ENCODE assay signal across 20 cellular contexts in the genomic region with DNA sequence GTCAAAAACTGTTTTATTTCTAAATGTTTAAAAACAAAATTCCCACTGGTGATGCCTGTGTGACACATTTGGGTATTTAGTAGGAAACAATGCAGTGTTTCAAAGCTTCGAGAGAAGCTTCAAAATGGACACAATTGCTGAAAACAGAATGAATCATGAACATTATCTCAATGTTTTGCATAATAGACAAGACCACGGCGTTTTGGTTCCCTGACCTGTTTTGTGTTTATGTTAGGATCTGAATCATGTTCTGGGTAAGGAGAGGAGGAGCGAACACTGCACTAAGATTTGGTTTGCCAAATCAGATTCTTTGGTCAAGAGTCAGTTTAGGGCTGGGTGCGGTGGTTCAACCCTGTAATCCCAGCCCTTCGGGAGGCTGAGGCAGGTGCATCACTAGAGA. TPM values are rescaled to one million over a fixed set of nuclear protein-coding genes. Genes with fewer than 3 reads are reported as not detected.
DNase-seq lines count a peak whose midpoint lies in the region; ATAC-seq, FAIRE-seq and TF ChIP-seq lines count a peak whose summit lies in the region.
"Had no signal": no experiment of that assay in that cellular context is flagged by ENCODE, and none has a peak within 500 bp of the region (broad histone marks: within the 10 kb centered on the region; RNA-seq: fewer than 3 reads in every experiment).

No MANE protein-coding gene starts in this region.

- no peaks in the 10 kb centered on the region for H3K4me1 ChIP-seq in H9 (ENCODE audit: insufficient read depth, low read length)
- H3K4me1 ChIP-seq: Caco-2, left ventricle myocardium inferior, right lobe of liver had no signal

- H3T11ph ChIP-seq in H9 (ENCODE audit: low read length): no peak overlapping the region

- no peak overlapping the region for H3K56ac ChIP-seq in H9 (ENCODE audit: insufficient read length, low read depth, low read length)

- no peaks in the 10 kb centered on the region for H3K79me2 ChIP-seq in H9 (ENCODE audit: insufficient read depth, low read length)
- H3K79me2 ChIP-seq: hepatocyte had no signal

- H3K27me3 ChIP-seq in bronchial epithelial cell (ENCODE audit: control insufficient read depth, insufficient read depth, low read length) (no peaks in the 10 kb centered on the region), H9 (ENCODE audit: insufficient read depth, low read length) (no peaks in the 10 kb centered on the region)
- H3K27me3 ChIP-seq: hepatocyte, right lobe of liver had no signal

- H4K91ac ChIP-seq in H9 (ENCODE audit: insufficient read length, low read depth, low read length): no peak overlapping the region

- no peak for DNase-seq in activated T-cell treated with anti-CD3 and anti-CD28 coated beads, Interleukin-2, amount 50 U/mL, for 72 hours
- DNase-seq in activated T-cell treated with anti-CD3 and anti-CD28 coated beads, Interleukin-2, amount 50 U/mL, for 1 hour: no peak
- DNase-seq in bronchial epithelial cell (ENCODE audit: low read depth) (peak; percentile 79), hepatic stellate cell (ENCODE audit: low spot score) (peak; percentile 17), NCI-H526 (lab: John Stamatoyannopoulos, UW) (no peak), NCI-H1048 (lab: John Stamatoyannopoulos, UW) (no peak), H9 (no peak)
- no peak for DNase-seq in central memory CD4-positive, alpha-beta T cell
- DNase-seq: activated CD4-positive, alpha-beta memory T cell treated with anti-CD3 and anti-CD28 coated beads, Interleukin-2, amount 10 ng/mL, durations not matched to agents 7 days and 5 days; Caco-2; effector CD8-positive, alpha-beta T cell; left ventricle myocardium inferior; nephron progenitor cell; NK-92 treated with Interleukin-12 subunit alpha and Interleukin-12 subunit beta, amount 100 ng/mL, for 24 hours; right lobe of liver; SHP77 treated with DMSO at 0.1 percent for 48 hours had no signal

- no peaks in the 10 kb centered on the region for H3K9me3 Mint-ChIP-seq in activated T-cell treated with anti-CD3 and anti-CD28 coated beads, Interleukin-2, amount 50 U/mL, for 72 hours
- H3K9me3 Mint-ChIP-seq in H9: no peaks in the 10 kb centered on the region
- H3K9me3 Mint-ChIP-seq: activated CD4-positive, alpha-beta memory T cell treated with anti-CD3 and anti-CD28 coated beads, Interleukin-2, amount 10 ng/mL, durations not matched to agents 7 days and 5 days; activated T-helper 17 cell treated with anti-CD3 and anti-CD28 coated beads, Interleukin-2, amount 50 U/mL, for 72 hours; nephron progenitor cell; stimulated activated naive CD8-positive, alpha-beta T cell treated with anti-CD3 and anti-CD28 coated beads, Interleukin-15, Interleukin-2, amounts not matched to agents 100 ng/mL and 50 ng/mL, for 24 hours had no signal

- no peak overlapping the region for H3K4me3 Mint-ChIP-seq in activated T-cell treated with anti-CD3 and anti-CD28 coated beads, Interleukin-2, amount 50 U/mL, for 72 hours
- no peak overlapping the region for H3K4me3 Mint-ChIP-seq in H9
- H3K4me3 Mint-ChIP-seq: activated CD4-positive, alpha-beta memory T cell treated with anti-CD3 and anti-CD28 coated beads, Interleukin-2, amount 10 ng/mL, durations not matched to agents 7 days and 5 days; activated T-helper 17 cell treated with anti-CD3 and anti-CD28 coated beads, Interleukin-2, amount 50 U/mL, for 72 hours; nephron progenitor cell; stimulated activated naive CD8-positive, alpha-beta T cell treated with anti-CD3 and anti-CD28 coated beads, Interleukin-15, Interleukin-2, amounts not matched to agents 100 ng/mL and 50 ng/mL, for 24 hours had no signal

- WGBS in H9 (ENCODE audit: extremely low coverage, insufficient read length, low lambda C conversion rate): no CpG with 5 or more reads among the region's 6 CpGs

- no peak overlapping the region for H3K4me3 ChIP-seq in bronchial epithelial cell (ENCODE audit: low read depth, low read length)
- H3K4me3 ChIP-seq: hepatocyte, left ventricle myocardium inferior, right lobe of liver had no signal

- no peak overlapping the region for H3K27ac ChIP-seq in H9 (ENCODE audit: insufficient read length, low read depth, low read length)
- H3K27ac ChIP-seq: 22Rv1, hepatocyte, left ventricle myocardium inferior, right lobe of liver had no signal

- no peak overlapping the region for H2BK120ac ChIP-seq in H9 (ENCODE audit: low read depth, low read length, poor library complexity, severe bottlenecking)

- H3K79me1 ChIP-seq in H9 (ENCODE audit: insufficient read depth, low read depth, low read length, poor library complexity, severe bottlenecking): no peaks in the 10 kb centered on the region

- no peaks in the 10 kb centered on the region for H4K20me1 ChIP-seq in H9 (ENCODE audit: control insufficient read depth, insufficient read depth, insufficient read length)

- H2BK20ac ChIP-seq in H9 (ENCODE audit: low read depth, low read length, poor library complexity, severe bottlenecking): no peak overlapping the region

- no peak overlapping the region for H3K23ac ChIP-seq in H9 (ENCODE audit: insufficient read length, low read depth, low read length)

- no peak overlapping the region for H2AFZ ChIP-seq in H9 (ENCODE audit: low read length)
- H2AFZ ChIP-seq: hepatocyte had no signal

- no peak overlapping the region for H2BK15ac ChIP-seq in H9 (ENCODE audit: low read depth, low read length)

- H4K5ac ChIP-seq in H9 (ENCODE audit: insufficient read length, low read depth, low read length): no peak overlapping the region

- no peaks in the 10 kb centered on the region for H3K36me3 Mint-ChIP-seq in activated T-cell treated with anti-CD3 and anti-CD28 coated beads, Interleukin-2, amount 50 U/mL, for 72 hours (ENCODE audit: insufficient read depth in 2 of 2)
- H3K36me3 Mint-ChIP-seq in H9 (ENCODE audit: insufficient read depth in 1 of 3, low read depth in 3 of 3): peaks cover 0 to 11% (median 0%) of the 10 kb centered on the region in 3 experiments; a peak in 1 of 7 replicates

- no peaks in the 10 kb centered on the region for H3K36me3 ChIP-seq in bronchial epithelial cell (ENCODE audit: control insufficient read depth, insufficient read depth, low read length)

- TF ChIP-seq CTCF in bronchial epithelial cell (IDR thresholded peaks at IDR 0.05; ENCODE audit: insufficient read depth, low read length, severe bottlenecking) (no peak), H9 (conservative IDR thresholded peaks at IDR 0.05) (no peak)

- H3K23me2 ChIP-seq in H9 (ENCODE audit: insufficient read length, low read depth, low read length, poor library complexity, severe bottlenecking): no peaks in the 10 kb centered on the region

- H4K8ac ChIP-seq in H9 (replicated peaks; ENCODE audit: insufficient read length, low read depth, low read length): no peak overlapping the region

- H2BK5ac ChIP-seq in H9 (ENCODE audit: insufficient read length, low read length): no peak overlapping the region

- no peak for ATAC-seq in activated T-cell treated with anti-CD3 and anti-CD28 coated beads, Interleukin-2, amount 50 U/mL, for 72 hours (replicated peaks in 1 of 2)
- ATAC-seq: activated T-helper 17 cell treated with anti-CD3 and anti-CD28 coated beads, Interleukin-2, amount 50 U/mL, for 72 hours; right lobe of liver had no signal

- no peak overlapping the region for H3K4me2 ChIP-seq in H9 (ENCODE audit: insufficient read depth, insufficient read length, low read length)
- H3K4me2 ChIP-seq: hepatocyte had no signal

- H2AK5ac ChIP-seq in H9 (ENCODE audit: insufficient read length, low read length): no peak overlapping the region

- no peak overlapping the region for H3K9ac ChIP-seq in H9 (ENCODE audit: extremely low read depth, insufficient read length, low read length)

- no peaks in the 10 kb centered on the region for H3K4me1 Mint-ChIP-seq in activated T-cell treated with anti-CD3 and anti-CD28 coated beads, Interleukin-2, amount 50 U/mL, for 72 hours (ENCODE audit: low read depth)
- H3K4me1 Mint-ChIP-seq in H9: peaks cover 5 to 6% of the 10 kb centered on the region in 2 experiments; a peak in 3 of 4 replicates
- H3K4me1 Mint-ChIP-seq: activated CD4-positive, alpha-beta memory T cell treated with anti-CD3 and anti-CD28 coated beads, Interleukin-2, amount 10 ng/mL, durations not matched to agents 7 days and 5 days; activated T-helper 17 cell treated with anti-CD3 and anti-CD28 coated beads, Interleukin-2, amount 50 U/mL, for 72 hours; nephron progenitor cell had no signal

- H3K27ac Mint-ChIP-seq in activated T-cell treated with anti-CD3 and anti-CD28 coated beads, Interleukin-2, amount 50 U/mL, for 72 hours: peak overlapping the region; percentile 30
- H3K27ac Mint-ChIP-seq in H9: no peak overlapping the region
- H3K27ac Mint-ChIP-seq: activated CD4-positive, alpha-beta memory T cell treated with anti-CD3 and anti-CD28 coated beads, Interleukin-2, amount 10 ng/mL, durations not matched to agents 7 days and 5 days; activated T-helper 17 cell treated with anti-CD3 and anti-CD28 coated beads, Interleukin-2, amount 50 U/mL, for 72 hours; nephron progenitor cell; stimulated activated naive CD8-positive, alpha-beta T cell treated with anti-CD3 and anti-CD28 coated beads, Interleukin-15, Interleukin-2, amounts not matched to agents 100 ng/mL and 50 ng/mL, for 24 hours had no signal

- no peak for FAIRE-seq in bronchial epithelial cell (lab: Jason Lieb, UNC)

- no peak overlapping the region for H3K18ac ChIP-seq in H9 (ENCODE audit: insufficient read length, low read depth, low read length)

- no peaks in the 10 kb centered on the region for H3K27me3 Mint-ChIP-seq in activated T-cell treated with anti-CD3 and anti-CD28 coated beads, Interleukin-2, amount 50 U/mL, for 72 hours (ENCODE audit: low read depth)
- H3K27me3 Mint-ChIP-seq in H9 (ENCODE audit: low read depth): no peaks in the 10 kb centered on the region
- H3K27me3 Mint-ChIP-seq: activated CD4-positive, alpha-beta memory T cell treated with anti-CD3 and anti-CD28 coated beads, Interleukin-2, amount 10 ng/mL, durations not matched to agents 7 days and 5 days; activated T-helper 17 cell treated with anti-CD3 and anti-CD28 coated beads, Interleukin-2, amount 50 U/mL, for 72 hours; stimulated activated naive CD8-positive, alpha-beta T cell treated with anti-CD3 and anti-CD28 coated beads, Interleukin-15, Interleukin-2, amounts not matched to agents 100 ng/mL and 50 ng/mL, for 24 hours had no signal

- H3K9me3 ChIP-seq in H9 (ENCODE audit: control insufficient read depth, low read depth, low read length): no peaks in the 10 kb centered on the region
- H3K9me3 ChIP-seq: Caco-2, left ventricle myocardium inferior, right lobe of liver had no signal

- H2BK12ac ChIP-seq in H9 (ENCODE audit: insufficient read length, low read depth, low read length): no peak overlapping the region

- no peak overlapping the region for H3K14ac ChIP-seq in H9 (ENCODE audit: insufficient read depth, low read length)

- H3K4ac ChIP-seq in H9 (ENCODE audit: low read depth, low read length): no peak overlapping the region

RNA-seq across cellular contexts. Expression of gene IFT88, which starts 42.2 kb away (rescaled TPM):
- total RNA-seq in activated T-cell treated with anti-CD3 and anti-CD28 coated beads, Interleukin-2, amount 50 U/mL, for 72 hours: 1 to 10 TPM; 5.0 to 5.5 TPM
- 4.5 and 6.3 TPM in 2 replicates for total RNA-seq in bronchial epithelial cell
- total RNA-seq in H9 (2021): 5.2 and 5.6 TPM in 2 replicates

Comparison
In these comparisons a context has a peak if more than half of its experiments do, and no peak if none do; other contexts are left out.
1. DNase-seq: peak in bronchial epithelial cell (single experiment) and hepatic stellate cell (single experiment); none in activated T-cell treated with anti-CD3 and anti-CD28 coated beads, Interleukin-2, amount 50 U/mL, for 72 hours (0 of 2), activated T-cell treated with anti-CD3 and anti-CD28 coated beads, Interleukin-2, amount 50 U/mL, for 1 hour (single experiment), NCI-H526 (0 of 2), NCI-H1048 (single experiment), H9 (single experiment) and central memory CD4-positive, alpha-beta T cell (single experiment).